Comparison of ENCODE assay signal across 25 cellular contexts in the genomic region with DNA sequence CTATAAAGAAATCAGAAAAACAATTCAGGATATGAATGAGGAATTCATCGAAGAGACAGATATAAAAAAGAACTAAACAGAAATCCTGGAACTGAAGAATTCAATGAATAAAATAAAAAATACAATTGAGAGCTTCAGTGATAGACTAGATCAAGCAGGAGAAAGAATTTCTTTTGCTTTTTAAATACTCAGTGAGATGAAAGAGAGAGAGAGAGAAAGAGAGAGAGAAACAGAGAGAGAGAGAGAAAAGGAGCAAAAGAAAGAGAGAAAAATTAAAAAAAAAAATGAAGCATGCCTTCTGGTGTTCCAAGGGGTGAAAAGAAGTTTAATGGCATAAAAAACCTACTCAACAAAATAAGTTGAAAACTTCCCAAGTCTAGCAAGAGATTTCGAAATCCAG. TPM values are rescaled to one million over a fixed set of nuclear protein-coding genes. Genes with fewer than 3 reads are reported as not detected.
"Had no signal": no experiment of that assay in that cellular context is flagged by ENCODE, and none has a peak within 500 bp of the region (broad histone marks: within the 10 kb centered on the region; RNA-seq: fewer than 3 reads in every experiment).

No MANE protein-coding gene starts in this region.

- ATAC-seq: Right ventricle myocardium inferior, SK-N-SH treated with all-trans-retinoic acid at 6 μM for 48 hours had no signal

- H2AFZ ChIP-seq: PC-9 had no signal

- H3K27ac ChIP-seq: HL-60, PC-9, Peyer's patch, SJCRH30 had no signal

- H3K27me3 ChIP-seq: Peyer's patch, SJCRH30 had no signal

- H3K4me1 ChIP-seq: Peyer's patch had no signal

- H3K4me2 ChIP-seq: PC-9 had no signal

- FAIRE-seq: HTR-8/SVneo had no signal

- H3K4me3 ChIP-seq: PC-9, Peyer's patch, SJCRH30 had no signal

- DNase-seq: Kasumi-1, KG1, MM.1S, NCI-H1092 treated with DMSO at 0.1 percent for 48 hours, NCI-H1436, NCI-H187, NCI-H2029 treated with DMSO at 0.1 percent for 48 hours, NCI-H2171 treated with DMSO at 0.1 percent for 48 hours, NCI-H226, NCI-H446, NCI-H510A, NCI-H524 treated with DMSO at 0.1 percent for 48 hours, NCI-H69, NCI-H774, PC-9, Peyer's patch, SHP77 treated with DMSO at 0.1 percent for 48 hours, SJCRH30, T-helper 1 cell had no signal

RNA-seq across cellular contexts. Expression of gene SLC7A9, which starts 22.0 kb away (rescaled TPM):
- total RNA-seq: M059J, RPMI7951, SJCRH30 had no signal
